ENCODE assay signal across 17 cellular contexts in the genomic region with DNA sequence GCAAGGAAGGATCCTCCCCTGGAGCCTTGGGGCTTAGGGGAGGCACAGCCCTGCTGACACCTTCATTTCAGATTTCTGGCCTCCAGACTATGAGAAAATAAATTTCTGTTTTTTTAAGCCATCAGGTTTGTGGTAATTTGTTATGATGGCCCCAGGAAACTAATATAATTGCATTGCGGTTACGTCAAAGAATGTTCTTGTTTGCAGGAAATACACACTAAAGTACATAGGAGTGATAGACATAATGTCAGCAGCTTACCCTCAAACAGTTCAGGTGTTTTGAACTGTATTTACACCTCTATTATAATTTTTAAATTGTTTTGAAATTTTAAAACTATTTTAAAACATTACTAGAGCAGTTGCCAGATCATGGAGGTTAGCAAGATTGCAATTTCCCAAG. TPM values are rescaled to one million over a fixed set of nuclear protein-coding genes. Genes with fewer than 3 reads are reported as not detected.
DNase-seq lines count a peak whose midpoint lies in the region; ATAC-seq lines count a peak whose summit lies in the region.
"Had no signal": no experiment of that assay in that cellular context is flagged by ENCODE, and none has a peak within 500 bp of the region (broad histone marks: within the 10 kb centered on the region; RNA-seq: fewer than 3 reads in every experiment).

No MANE protein-coding gene starts in this region.

- peak; percentile 61 for ATAC-seq in T-helper 17 cell
- ATAC-seq in effector memory CD8-positive, alpha-beta T cell (replicated peaks) = peak; percentile 84
- no peak for ATAC-seq in sciatic nerve
- ATAC-seq: GM23338, HCT116 had no signal

- peaks cover 0 to 4% of the 10 kb centered on the region in 2 donors for H3K36me3 Mint-ChIP-seq in CD4-positive, alpha-beta memory T cell
- H3K36me3 Mint-ChIP-seq in T-helper 17 cell (ENCODE audit: low read depth) = no peaks in the 10 kb centered on the region
- no peaks in the 10 kb centered on the region for H3K36me3 Mint-ChIP-seq in effector memory CD8-positive, alpha-beta T cell (ENCODE audit: insufficient read depth)
- H3K36me3 Mint-ChIP-seq: CD14-positive monocyte had no signal

- H3K27ac ChIP-seq in CD4-positive, alpha-beta memory T cell (ENCODE audit: low read depth, low read length) = no peak overlapping the region
- H3K27ac ChIP-seq: BLaER1 treated with 17β-estradiol and CSF1 and Interleukin-3, amounts not matched to agents 10 nM and 100 nM had no signal

- intact Hi-C loops in CD4-positive, alpha-beta memory T cell (cut with micrococcal nuclease) = no loop called here
- intact Hi-C loops in sciatic nerve (cut with DNase I) = no loop called here

- peaks cover 27 to 35% (median 30%) of the 10 kb centered on the region in 4 donors for H3K4me1 Mint-ChIP-seq in CD4-positive, alpha-beta memory T cell
- H3K4me1 Mint-ChIP-seq in T-helper 17 cell = peaks cover 20% of the 10 kb centered on the region
- H3K4me1 Mint-ChIP-seq in effector memory CD8-positive, alpha-beta T cell (ENCODE audit: low read depth in 2 of 2) = peaks cover 20 to 26% of the 10 kb centered on the region in 2 donors
- H3K4me1 Mint-ChIP-seq: H9 had no signal

- no peaks in the 10 kb centered on the region for H3K27me3 ChIP-seq in CD4-positive, alpha-beta memory T cell (ENCODE audit: insufficient read depth, low read length)
- H3K27me3 ChIP-seq: BE2C; BLaER1 treated with 17β-estradiol and CSF1 and Interleukin-3, amounts not matched to agents 10 nM and 100 nM had no signal

- no peaks in the 10 kb centered on the region for H3K9me3 ChIP-seq in CD4-positive, alpha-beta memory T cell (ENCODE audit: control insufficient read depth in 1 of 2, low read length in 2 of 2)
- no peaks in the 10 kb centered on the region for H3K9me3 ChIP-seq in T-helper 17 cell (ENCODE audit: control insufficient read depth, low read length, poor library complexity, severe bottlenecking)
- H3K9me3 ChIP-seq: BE2C; BLaER1 treated with 17β-estradiol and CSF1 and Interleukin-3, amounts not matched to agents 10 nM and 100 nM; Caco-2 had no signal

- CTCF ChIA-PET in CD4-positive, alpha-beta memory T cell (lab: Charles Lee; ENCODE audit: partially characterized antibody) = no interaction called here

- DNase-seq in CD4-positive, alpha-beta memory T cell = peak in 4 of 5 donors; percentile 9 to 45 (median 28)
- DNase-seq in T-helper 17 cell = no peak
- DNase-seq in effector memory CD8-positive, alpha-beta T cell = no peak
- DNase-seq in AG08396 (ENCODE audit: low spot score) = no peak
- no peak for DNase-seq in sciatic nerve (ENCODE audit: low spot score)
- no peak for DNase-seq in activated T-cell treated with anti-CD3 and anti-CD28 coated beads, Interleukin-2, amount 50 U/mL, for 48 hours
- DNase-seq: BE2C, Caco-2, DMS 273 treated with DMSO at 0.1 percent for 48 hours, DMS79, EL, GDM1, H9 had no signal

- H3K4me3 ChIP-seq in CD4-positive, alpha-beta memory T cell (ENCODE audit: low read length in 2 of 2) = no peak overlapping the region
- H3K4me3 ChIP-seq: BLaER1 treated with 17β-estradiol and CSF1 and Interleukin-3, amounts not matched to agents 10 nM and 100 nM; GM23338 had no signal

- no peaks in the 10 kb centered on the region for H3K27me3 Mint-ChIP-seq in CD4-positive, alpha-beta memory T cell
- no peaks in the 10 kb centered on the region for H3K27me3 Mint-ChIP-seq in T-helper 17 cell
- no peaks in the 10 kb centered on the region for H3K27me3 Mint-ChIP-seq in effector memory CD8-positive, alpha-beta T cell

- peak overlapping the region in 2 of 8 donors; percentile 23 to 32 for H3K4me3 Mint-ChIP-seq in CD4-positive, alpha-beta memory T cell
- no peak overlapping the region for H3K4me3 Mint-ChIP-seq in T-helper 17 cell
- peak overlapping the region in 1 of 2 donors; percentile 35 for H3K4me3 Mint-ChIP-seq in effector memory CD8-positive, alpha-beta T cell
- H3K4me3 Mint-ChIP-seq: CD14-positive monocyte, GM23338, H9 had no signal

- peak overlapping the region in 3 of 7 donors; percentile 52 to 87 (median 53) for H3K27ac Mint-ChIP-seq in CD4-positive, alpha-beta memory T cell
- no peak overlapping the region for H3K27ac Mint-ChIP-seq in T-helper 17 cell
- peak overlapping the region in 1 of 2 donors; percentile 93 for H3K27ac Mint-ChIP-seq in effector memory CD8-positive, alpha-beta T cell
- H3K27ac Mint-ChIP-seq: CD14-positive monocyte, GM23338, H9 had no signal

- POLR2A ChIA-PET in CD4-positive, alpha-beta memory T cell (lab: Charles Lee; ENCODE audit: partially characterized antibody) = interaction anchor here (1.9 kb wide), 1 partner anchor 13 kb away, joined by 17 read pairs; the partner anchor contains the start of gene FHIP2A

- no peaks in the 10 kb centered on the region for H3K36me3 ChIP-seq in CD4-positive, alpha-beta memory T cell (ENCODE audit: insufficient read depth, low read length)
- H3K36me3 ChIP-seq: BE2C; BLaER1 treated with 17β-estradiol and CSF1 and Interleukin-3, amounts not matched to agents 10 nM and 100 nM had no signal

- peaks cover 0 to 4% (median 0%) of the 10 kb centered on the region in 8 donors for H3K9me3 Mint-ChIP-seq in CD4-positive, alpha-beta memory T cell
- peaks cover 0 to 1% of the 10 kb centered on the region in 2 donors for H3K9me3 Mint-ChIP-seq in effector memory CD8-positive, alpha-beta T cell

- peaks cover 42% of the 10 kb centered on the region for H3K4me1 ChIP-seq in CD4-positive, alpha-beta memory T cell (ENCODE audit: insufficient read depth, low read length)
- H3K4me1 ChIP-seq: BE2C; BLaER1 treated with 17β-estradiol and CSF1 and Interleukin-3, amounts not matched to agents 10 nM and 100 nM; Caco-2 had no signal

RNA-seq across cellular contexts. Expression of gene FHIP2A, which starts 12.6 kb away (rescaled TPM):
- total RNA-seq in CD4-positive, alpha-beta memory T cell = 10 to 100 TPM; 25.1 to 32.1 TPM
- 10 to 100 TPM in 1 of 2 donors, 1 to 10 TPM in 1; 8.8 to 14.0 TPM for polyA plus RNA-seq in CD4-positive, alpha-beta memory T cell
- 10 to 100 TPM; 35.4 to 65.3 TPM for total RNA-seq in T-helper 17 cell
- total RNA-seq in sciatic nerve = 44.8 TPM

Comparison
In these comparisons a context has a peak if more than half of its experiments do, and no peak if none do; other contexts are left out.
1. DNase-seq: peak in CD4-positive, alpha-beta memory T cell (4 of 5); none in T-helper 17 cell (0 of 3), effector memory CD8-positive, alpha-beta T cell (0 of 3), AG08396 (single experiment), sciatic nerve (single experiment) and activated T-cell treated with anti-CD3 and anti-CD28 coated beads, Interleukin-2, amount 50 U/mL, for 48 hours (0 of 2).